In genomic region chr10:103833731-103834365, GRCh38 we compare ENCODE assay signal across 10 cellular contexts. TPM values are rescaled to one million over a fixed set of nuclear protein-coding genes. Genes with fewer than 3 reads are reported as not detected.
DNase-seq lines count a peak whose midpoint lies in the region; ATAC-seq and TF ChIP-seq lines count a peak whose summit lies in the region.
"Had no signal": no experiment of that assay in that cellular context is flagged by ENCODE, and none has a peak within 500 bp of the region (broad histone marks: within the 10 kb centered on the region; RNA-seq: fewer than 3 reads in every experiment).

No MANE protein-coding gene starts in this region.

- H3K9me3 Mint-ChIP-seq in osteocyte (ENCODE audit: unreplicated experiment), result no peaks in the 10 kb centered on the region
- no peaks in the 10 kb centered on the region for H3K9me3 Mint-ChIP-seq in stimulated activated memory B cell treated with anti-CD40 and anti-IgM and Interleukin-4, amounts not matched to agents 10 μg/mL and 1 μg/mL and 100 μg/mL, for 72 hours

- peak overlapping the region; percentile 93 for H3K27ac ChIP-seq in cardiac muscle cell
- no peak overlapping the region for H3K27ac ChIP-seq in WERI-Rb-1

- H3K4me1 Mint-ChIP-seq in osteocyte (ENCODE audit: unreplicated experiment), result peaks cover 25% of the 10 kb centered on the region
- no peaks in the 10 kb centered on the region for H3K4me1 Mint-ChIP-seq in stimulated activated memory B cell treated with anti-CD40 and anti-IgM and Interleukin-4, amounts not matched to agents 10 μg/mL and 1 μg/mL and 100 μg/mL, for 72 hours
- H3K4me1 Mint-ChIP-seq: B cell had no signal

- no peaks in the 10 kb centered on the region for H3K27me3 ChIP-seq in cardiac muscle cell
- H3K27me3 ChIP-seq in WERI-Rb-1 (ENCODE audit: insufficient read depth, low read depth, severe bottlenecking), result no peaks in the 10 kb centered on the region

- peaks cover 5% of the 10 kb centered on the region for H3K27me3 Mint-ChIP-seq in osteocyte (ENCODE audit: unreplicated experiment)
- peaks cover 22% of the 10 kb centered on the region for H3K27me3 Mint-ChIP-seq in stimulated activated memory B cell treated with anti-CD40 and anti-IgM and Interleukin-4, amounts not matched to agents 10 μg/mL and 1 μg/mL and 100 μg/mL, for 72 hours

- no peak overlapping the region for H3K4me3 Mint-ChIP-seq in osteocyte (ENCODE audit: unreplicated experiment)
- H3K4me3 Mint-ChIP-seq in stimulated activated memory B cell treated with anti-CD40 and anti-IgM and Interleukin-4, amounts not matched to agents 10 μg/mL and 1 μg/mL and 100 μg/mL, for 72 hours, result no peak overlapping the region
- H3K4me3 Mint-ChIP-seq: B cell had no signal

- H3K4me1 ChIP-seq in cardiac muscle cell (ENCODE audit: low read depth), result peaks cover 84% of the 10 kb centered on the region

- H3K36me3 ChIP-seq in cardiac muscle cell (no peaks in the 10 kb centered on the region), WERI-Rb-1 (no peaks in the 10 kb centered on the region)

- H3K4me3 ChIP-seq in cardiac muscle cell (no peak overlapping the region), WERI-Rb-1 (ENCODE audit: low read depth, low read length) (no peak overlapping the region)

- no peaks in the 10 kb centered on the region for H3K9me3 ChIP-seq in cardiac muscle cell (ENCODE audit: low read depth)
- H3K9me3 ChIP-seq in WERI-Rb-1 (ENCODE audit: severe bottlenecking), result peaks cover 2% of the 10 kb centered on the region

- ATAC-seq in stimulated activated memory B cell treated with anti-CD40 and anti-IgM and Interleukin-4, amounts not matched to agents 10 μg/mL and 1 μg/mL and 100 μg/mL, for 72 hours, result no peak

- peak overlapping the region; percentile 6 for H3K27ac Mint-ChIP-seq in osteocyte (ENCODE audit: unreplicated experiment)
- H3K27ac Mint-ChIP-seq in stimulated activated memory B cell treated with anti-CD40 and anti-IgM and Interleukin-4, amounts not matched to agents 10 μg/mL and 1 μg/mL and 100 μg/mL, for 72 hours, result no peak overlapping the region
- H3K27ac Mint-ChIP-seq: B cell had no signal

- TF ChIP-seq CTCF in cardiac muscle cell (IDR thresholded peaks at IDR 0.05; ENCODE audit: low read depth, low read length), result no peak
- TF ChIP-seq CTCF in osteocyte (IDR thresholded peaks at IDR 0.05), result no peak
- no peak for TF ChIP-seq CTCF in WERI-Rb-1 (IDR thresholded peaks at IDR 0.05; ENCODE audit: low read depth, low read length)

- DNase-seq in Ammon's horn (ENCODE audit: low spot score) (peak; percentile 54), NCI-H510A treated with DMSO at 0.1 percent for 48 hours (lab: John Stamatoyannopoulos, UW) (peak; percentile 75), cardiac muscle cell (ENCODE audit: low read depth in 1 of 2, low spot score in 1 of 2) (peak in 1 of 2 donors; percentile 82), osteocyte (ENCODE audit: extremely low spot score, unreplicated experiment) (no peak), WERI-Rb-1 (no peak), SIG-M5 treated with dmso at 0.1 percent for 504 hours (lab: John Stamatoyannopoulos, UW; ENCODE audit: unreplicated experiment) (no peak)
- no peak for DNase-seq in activated CD8-positive, alpha-beta memory T cell treated with anti-CD3 and anti-CD28 coated beads for 24 hours
- DNase-seq: NCI-H748 treated with DMSO at 0.1 percent for 48 hours had no signal

- no peaks in the 10 kb centered on the region for H3K36me3 Mint-ChIP-seq in osteocyte (ENCODE audit: unreplicated experiment)
- H3K36me3 Mint-ChIP-seq in stimulated activated memory B cell treated with anti-CD40 and anti-IgM and Interleukin-4, amounts not matched to agents 10 μg/mL and 1 μg/mL and 100 μg/mL, for 72 hours, result no peaks in the 10 kb centered on the region

RNA-seq across cellular contexts. Expression of gene SH3PXD2A, which starts 21.5 kb away (rescaled TPM):
- total RNA-seq in cardiac muscle cell (36.5 and 75.9 TPM in 2 replicates), osteocyte (43.0 and 46.6 TPM in 2 replicates)
- 32.2 and 48.1 TPM in 2 replicates for polyA plus RNA-seq in cardiac muscle cell

Comparison
In these comparisons a context has a peak if more than half of its experiments do, and no peak if none do; other contexts are left out.
1. DNase-seq: peak in Ammon's horn (single experiment) and NCI-H510A treated with DMSO at 0.1 percent for 48 hours (single experiment); none in osteocyte (single experiment), WERI-Rb-1 (single experiment), SIG-M5 treated with dmso at 0.1 percent for 504 hours (single experiment) and activated CD8-positive, alpha-beta memory T cell treated with anti-CD3 and anti-CD28 coated beads for 24 hours (single experiment).